ENCODE assay signal across 1 cellular context in genomic region chr17:78206298-78206697, GRCh38.
TF ChIP-seq lines count a peak whose summit lies in the region.

No MANE protein-coding gene starts in this region.

TF ChIP-seq in GM12878, 131 proteins besides CTCF, POLR2A, EP300 and RAD21:
- TF ChIP-seq ZNF622 (IDR thresholded peaks at IDR 0.05) = no peak
- TF ChIP-seq RBBP5 (conservative IDR thresholded peaks at IDR 0.05) = no peak
- no peak for TF ChIP-seq HDAC2 (IDR thresholded peaks at IDR 0.05)
- TF ChIP-seq CREM (IDR thresholded peaks at IDR 0.05; ENCODE audit: low read depth) = no peak
